18 cellular contexts compared by ENCODE assay signal in genomic region chr21:41973427-41973831, GRCh38. TPM values are rescaled to one million over a fixed set of nuclear protein-coding genes. Genes with fewer than 3 reads are reported as not detected.
DNase-seq lines count a peak whose midpoint lies in the region; TF ChIP-seq lines count a peak whose summit lies in the region.
"Had no signal": no experiment of that assay in that cellular context is flagged by ENCODE, and none has a peak within 500 bp of the region (broad histone marks: within the 10 kb centered on the region; RNA-seq: fewer than 3 reads in every experiment).

No MANE protein-coding gene starts in this region.

- no peaks in the 10 kb centered on the region for H3K27me3 ChIP-seq in ovary
- H3K27me3 ChIP-seq in prostate gland (replicated peaks; ENCODE audit: insufficient read depth): no peaks in the 10 kb centered on the region
- H3K27me3 ChIP-seq: vagina had no signal

- TF ChIP-seq CTCF in epithelial cell of esophagus (IDR thresholded peaks at IDR 0.05; ENCODE audit: insufficient read depth, low read depth, low read length, missing control alignments) (no peak), osteocyte (IDR thresholded peaks at IDR 0.05) (no peak), ovary (IDR thresholded peaks at IDR 0.05) (no peak), prostate gland (IDR thresholded peaks at IDR 0.05) (no peak)

- H3K36me3 Mint-ChIP-seq in osteocyte (ENCODE audit: unreplicated experiment): no peaks in the 10 kb centered on the region

- no peaks in the 10 kb centered on the region for H3K4me1 ChIP-seq in ovary (ENCODE audit: insufficient read depth)
- no peaks in the 10 kb centered on the region for H3K4me1 ChIP-seq in prostate gland (replicated peaks)
- H3K4me1 ChIP-seq: Caco-2 had no signal

- no peak overlapping the region for H3K4me3 ChIP-seq in epithelial cell of esophagus (ENCODE audit: low read length)
- H3K4me3 ChIP-seq in ovary: no peak overlapping the region
- H3K4me3 ChIP-seq in prostate gland: no peak overlapping the region
- H3K4me3 ChIP-seq: lower lobe of right lung, vagina had no signal

- H3K27me3 Mint-ChIP-seq in osteocyte (ENCODE audit: unreplicated experiment): no peaks in the 10 kb centered on the region

- H3K9me3 ChIP-seq in ovary (no peaks in the 10 kb centered on the region), prostate gland (no peaks in the 10 kb centered on the region)
- H3K9me3 ChIP-seq: Caco-2, lower lobe of right lung, vagina had no signal

- H3K9me3 Mint-ChIP-seq in osteocyte (ENCODE audit: unreplicated experiment): no peaks in the 10 kb centered on the region

- TF ChIP-seq POLR2A in ovary (IDR thresholded peaks at IDR 0.05) (no peak), prostate gland (IDR thresholded peaks at IDR 0.05) (no peak)

- H3K27ac Mint-ChIP-seq in osteocyte (ENCODE audit: unreplicated experiment): no peak overlapping the region

- peaks cover 5% of the 10 kb centered on the region for H3K4me1 Mint-ChIP-seq in osteocyte (ENCODE audit: unreplicated experiment)

- H3K36me3 ChIP-seq in ovary: no peaks in the 10 kb centered on the region
- H3K36me3 ChIP-seq in prostate gland: no peaks in the 10 kb centered on the region
- H3K36me3 ChIP-seq: lower lobe of right lung, vagina had no signal

- no peak overlapping the region for H3K4me3 Mint-ChIP-seq in osteocyte (ENCODE audit: unreplicated experiment)

- TF ChIP-seq EP300 in ovary (IDR thresholded peaks at IDR 0.05): no peak

- intact Hi-C loops in ovary (cut with DNase I): no loop called here
- intact Hi-C loops in prostate gland (cut with DNase I): no loop called here

- H3K27ac ChIP-seq in ovary: no peak overlapping the region
- H3K27ac ChIP-seq in prostate gland: no peak overlapping the region
- H3K27ac ChIP-seq: lower lobe of right lung, vagina had no signal

- 89 to 95% (median 91%) methylated on average over 15 of the region's 15 CpGs for WGBS in ovary, 3 donors
- WGBS in prostate gland: 72% methylated on average over 15 of the region's 15 CpGs

- DNase-seq in NCI-H2171 treated with DMSO at 0.1 percent for 48 hours (lab: John Stamatoyannopoulos, UW) (peak; percentile 8), NCI-H2171 (lab: John Stamatoyannopoulos, UW) (no peak), HT-29 (ENCODE audit: low spot score) (peak; percentile 17), epithelial cell of esophagus (ENCODE audit: low read depth) (peak; percentile 39), osteocyte (ENCODE audit: extremely low spot score, unreplicated experiment) (peak; percentile 66), ovary (no peak), NCI-H748 treated with DMSO at 0.1 percent for 48 hours (lab: John Stamatoyannopoulos, UW) (no peak), prostate gland (ENCODE audit: low spot score) (no peak)
- DNase-seq: activated CD4-positive, alpha-beta T cell treated with anti-CD3 and anti-CD28 coated beads, Interleukin-2, amount 50 U/mL, for 1 hour; activated naive CD4-positive, alpha-beta T cell; activated T-cell treated with anti-CD3 and anti-CD28 coated beads for 4 hours; AML-193; aorta; Caco-2; lower lobe of right lung; NCI-H1417; stimulated activated CD4-positive, alpha-beta T cell treated with anti-CD3 and anti-CD28 coated beads, Interleukin-4, amount 100 ng/mL, for 24 hours had no signal

RNA-seq across cellular contexts. Expression of gene C2CD2, which starts 19.6 kb away (rescaled TPM):
- 10.6 and 17.9 TPM in 2 replicates for total RNA-seq in HT-29 (2014; rRNA removed; shearing (Covaris generic))
- 13.1 and 19.4 TPM in 2 replicates for total RNA-seq in osteocyte
- total RNA-seq in ovary: 10 to 100 TPM; 24.2 to 58.6 (median 37.4) TPM
- polyA plus RNA-seq in ovary: 10 to 100 TPM; 18.9 to 61.5 TPM
- 10 to 100 TPM; 27.3 to 30.5 TPM for total RNA-seq in prostate gland

RNA-seq across cellular contexts. Expression of gene ZBTB21, which starts 36.7 kb away (rescaled TPM):
- total RNA-seq in HT-29 (2014; rRNA removed; shearing (Covaris generic)): 7.5 and 11.8 TPM in 2 replicates
- total RNA-seq in osteocyte (20.3 and 20.9 TPM in 2 replicates), ovary (10 to 100 TPM; 18.7 to 41.4 (median 23.4) TPM), prostate gland (10 to 100 TPM; 12.3 to 13.6 TPM)
- polyA plus RNA-seq in ovary: 1 to 10 TPM; 4.1 to 6.2 TPM

Comparison
In these comparisons a context has a peak if more than half of its experiments do, and no peak if none do; other contexts are left out.
1. DNase-seq: peak in NCI-H2171 treated with DMSO at 0.1 percent for 48 hours (single experiment), HT-29 (single experiment), epithelial cell of esophagus (single experiment) and osteocyte (single experiment); none in NCI-H2171 (single experiment), ovary (0 of 5), NCI-H748 treated with DMSO at 0.1 percent for 48 hours (single experiment) and prostate gland (single experiment).